ENCODE assay signal across 3 cellular contexts in genomic region chr15:54776410-54776809, GRCh38.
TF ChIP-seq lines count a peak whose summit lies in the region.

No MANE protein-coding gene starts in this region.

TF ChIP-seq in HepG2, 621 proteins besides CTCF, POLR2A, EP300 and RAD21:
- TF ChIP-seq MAZ (IDR thresholded peaks at IDR 0.05; ENCODE audit: borderline replicate concordance, low read depth, low read length) = no peak
- TF ChIP-seq MAZ (CRISPR knock-in tag; IDR thresholded peaks at IDR 0.05; ENCODE audit: low read depth) = no peak
- TF ChIP-seq RAD51 (IDR thresholded peaks at IDR 0.05; ENCODE audit: borderline replicate concordance) = peak; percentile 75; the same call in 1 of the 2 replicates

TF ChIP-seq in GM12878, 131 proteins besides CTCF, POLR2A, EP300 and RAD21:
- TF ChIP-seq RUNX3 (IDR thresholded peaks at IDR 0.05; ENCODE audit: low read length) (no peak), RAD51 (IDR thresholded peaks at IDR 0.05) (peak; percentile 47; the same call in 1 of the 2 replicates), EZH2 (IDR thresholded peaks at IDR 0.05; ENCODE audit: borderline replicate concordance, control insufficient read depth, low read depth, low read length) (no peak)

TF ChIP-seq in K562, 482 proteins besides CTCF, POLR2A, EP300 and RAD21:
- TF ChIP-seq POLR3G (IDR thresholded peaks at IDR 0.05; ENCODE audit: extremely low read depth, insufficient read length, insufficient replicate concordance) (no peak), SMAD3 (CRISPR knock-in tag; conservative IDR thresholded peaks at IDR 0.05) (no peak), ATF6 (CRISPR knock-in tag; IDR thresholded peaks at IDR 0.05) (no peak), TFE3 (CRISPR knock-in tag; IDR thresholded peaks at IDR 0.05) (peak; percentile 87), FOSL1 (tag; conservative IDR thresholded peaks at IDR 0.05) (no peak), ESRRA (IDR thresholded peaks at IDR 0.05; ENCODE audit: borderline replicate concordance, low read depth) (no peak), THAP7 (CRISPR knock-in tag; IDR thresholded peaks at IDR 0.05) (no peak), TCFL5 (CRISPR knock-in tag; conservative IDR thresholded peaks at IDR 0.05) (no peak)
